In genomic region chr18:47605093-47605492, GRCh38 we compare ENCODE assay signal across 25 cellular contexts.
"Had no signal": no experiment of that assay in that cellular context is flagged by ENCODE, and none has a peak within 500 bp of the region (broad histone marks: within the 10 kb centered on the region; RNA-seq: fewer than 3 reads in every experiment).

No MANE protein-coding gene starts in this region.

- ATAC-seq: activated CD4-positive, alpha-beta T cell treated with anti-CD3 and anti-CD28 coated beads for 36 hours; activated T-cell treated with anti-CD3 and anti-CD28 coated beads, Interleukin-2, amount 50 U/mL, for 4 hours; esophagus mucosa had no signal

- H3K36me3 ChIP-seq: adrenal gland, ascending aorta, brain microvascular endothelial cell, sigmoid colon had no signal

- H3K4me1 ChIP-seq: adrenal gland, ascending aorta, sigmoid colon, testis had no signal

- H3K9me3 ChIP-seq: adrenal gland, ascending aorta, sigmoid colon, testis had no signal

- H3K27ac ChIP-seq: adrenal gland, ascending aorta, brain microvascular endothelial cell, sigmoid colon, testis had no signal

- DNase-seq: activated B cell treated with CpG ODN at 0.5 μM for 24 hours; activated CD4-positive, alpha-beta T cell treated with anti-CD3 and anti-CD28 coated beads for 36 hours; activated CD4-positive, alpha-beta T cell treated with anti-CD3 and anti-CD28 coated beads, Interleukin-2, amount 50 U/mL, for 4 hours; activated CD8-positive, alpha-beta memory T cell treated with anti-CD3 and anti-CD28 coated beads for 24 hours; activated CD8-positive, alpha-beta memory T cell treated with anti-CD3 and anti-CD28 coated beads, Interleukin-2, amount 50 U/mL, for 48 hours; activated naive CD4-positive, alpha-beta T cell; activated T-cell treated with anti-CD3 and anti-CD28 coated beads, Interleukin-2, amount 50 U/mL, for 4 hours; adrenal gland; brain microvascular endothelial cell; caudate nucleus; effector memory CD4-positive, alpha-beta T cell; glutamatergic neuron; hippocampal formation; mesenchymal stem cell; naive B cell; retina; sigmoid colon; stimulated activated CD4-positive, alpha-beta T cell treated with anti-CD3 and anti-CD28 coated beads, Interleukin-15, amount 100 ng/mL, for 24 hours; stimulated activated CD8-positive, alpha-beta memory T cell treated with anti-CD3 and anti-CD28 coated beads, Interleukin-4, amount 100 ng/mL, for 48 hours; stimulated activated naive CD4-positive, alpha-beta T cell; T-helper 9 cell; testis had no signal

- H3K27me3 ChIP-seq: ascending aorta, brain microvascular endothelial cell, sigmoid colon, testis had no signal

- H3K4me3 ChIP-seq: adrenal gland, ascending aorta, sigmoid colon, smooth muscle cell, testis had no signal
